ENCODE assay signal across 1 cellular context in genomic region chr17:80145076-80146075, GRCh38.
TF ChIP-seq lines count a peak whose summit lies in the region.

No MANE protein-coding gene starts in this region.

TF ChIP-seq in endothelial cell of umbilical vein, 7 proteins besides CTCF, POLR2A, EP300 and RAD21:
- TF ChIP-seq MYC (IDR thresholded peaks at IDR 0.05; ENCODE audit: low read depth, low read length) (no peak), JUN (IDR thresholded peaks at IDR 0.05; ENCODE audit: borderline replicate concordance, insufficient read depth, insufficient read length, low read depth) (no peak), EZH2 (IDR thresholded peaks at IDR 0.05; ENCODE audit: borderline replicate concordance, low read depth, low read length, severe bottlenecking) (no peak), MAX (IDR thresholded peaks at IDR 0.05; ENCODE audit: insufficient read depth, insufficient read length) (no peak), GATA2 (IDR thresholded peaks at IDR 0.05; ENCODE audit: insufficient read depth, insufficient read length, low read depth, low read length) (no peak), FOS (IDR thresholded peaks at IDR 0.05; ENCODE audit: borderline replicate concordance, insufficient read depth, low read length) (no peak)
